ENCODE assay signal across 8 cellular contexts in genomic region chr10:68550747-68551411, GRCh38. TPM values are rescaled to one million over a fixed set of nuclear protein-coding genes. Genes with fewer than 3 reads are reported as not detected.
DNase-seq lines count a peak whose midpoint lies in the region; ATAC-seq and TF ChIP-seq lines count a peak whose summit lies in the region.

No MANE protein-coding gene starts in this region.

- H3K36me3 Mint-ChIP-seq in activated CD4-positive, alpha-beta T cell treated with anti-CD3 and anti-CD28 coated beads, Interleukin-2, amount 10 ng/mL, durations not matched to agents 7 days and 5 days (ENCODE audit: low read depth): no peaks in the 10 kb centered on the region
- H3K36me3 Mint-ChIP-seq in nephron progenitor cell (ENCODE audit: low read depth): no peaks in the 10 kb centered on the region

- POLR2A ChIA-PET in activated CD4-positive, alpha-beta T cell treated with anti-CD3 and anti-CD28 coated beads, Interleukin-2, amount 10 ng/mL, durations not matched to agents 7 days and 5 days (lab: Charles Lee): no interaction called here

- peak; percentile 72 for TF ChIP-seq CTCF in nephron progenitor cell (IDR thresholded peaks at IDR 0.05)

- DNase-seq in A172 (ENCODE audit: low spot score): peak; percentile 83
- peak; percentile 61 for DNase-seq in GDM1 (lab: John Stamatoyannopoulos, UW)
- peak; percentile 47 for DNase-seq in NCI-H226
- DNase-seq in activated CD4-positive, alpha-beta T cell treated with anti-CD3 and anti-CD28 coated beads, Interleukin-2, amount 10 ng/mL, durations not matched to agents 7 days and 5 days: peak; percentile 66
- DNase-seq in fibroblast of peridontal ligament (ENCODE audit: extremely low read depth): peak; percentile 88
- peak; percentile 46 for DNase-seq in nephron progenitor cell
- no peak for DNase-seq in HPDE6-E6E7 (ENCODE audit: extremely low spot score)

- CTCF ChIA-PET in activated CD4-positive, alpha-beta T cell treated with anti-CD3 and anti-CD28 coated beads, Interleukin-2, amount 10 ng/mL, durations not matched to agents 7 days and 5 days (lab: Charles Lee): interaction anchor here (0.6 to 2.7 kb wide), 7 partner anchors 9 to 276 kb away, joined by 3 to 20 read pairs (median 4); partner anchors contain the start of genes DNA2, STOX1 and TET1

- ATAC-seq in HG02884 (IDR thresholded peaks at IDR 0.05; ENCODE audit: unreplicated experiment): peak; percentile 57

- H3K4me1 Mint-ChIP-seq in activated CD4-positive, alpha-beta T cell treated with anti-CD3 and anti-CD28 coated beads, Interleukin-2, amount 10 ng/mL, durations not matched to agents 7 days and 5 days: peaks cover 4% of the 10 kb centered on the region
- peaks cover 30% of the 10 kb centered on the region for H3K4me1 Mint-ChIP-seq in nephron progenitor cell

- no peaks in the 10 kb centered on the region for H3K9me3 Mint-ChIP-seq in activated CD4-positive, alpha-beta T cell treated with anti-CD3 and anti-CD28 coated beads, Interleukin-2, amount 10 ng/mL, durations not matched to agents 7 days and 5 days
- H3K9me3 Mint-ChIP-seq in nephron progenitor cell: no peaks in the 10 kb centered on the region

- H3K27ac Mint-ChIP-seq in activated CD4-positive, alpha-beta T cell treated with anti-CD3 and anti-CD28 coated beads, Interleukin-2, amount 10 ng/mL, durations not matched to agents 7 days and 5 days: no peak overlapping the region
- no peak overlapping the region for H3K27ac Mint-ChIP-seq in nephron progenitor cell

- H3K4me3 Mint-ChIP-seq in activated CD4-positive, alpha-beta T cell treated with anti-CD3 and anti-CD28 coated beads, Interleukin-2, amount 10 ng/mL, durations not matched to agents 7 days and 5 days: no peak overlapping the region
- no peak overlapping the region for H3K4me3 Mint-ChIP-seq in nephron progenitor cell

- no peaks in the 10 kb centered on the region for H3K27me3 Mint-ChIP-seq in activated CD4-positive, alpha-beta T cell treated with anti-CD3 and anti-CD28 coated beads, Interleukin-2, amount 10 ng/mL, durations not matched to agents 7 days and 5 days
- H3K27me3 Mint-ChIP-seq in nephron progenitor cell (ENCODE audit: low read depth, poor library complexity): peaks cover 9% of the 10 kb centered on the region

RNA-seq across cellular contexts. Expression of gene TET1, which starts 9.3 kb away (rescaled TPM):
- 3.5 and 3.8 TPM in 2 replicates for total RNA-seq in A172 (2014; rRNA removed; shearing (Covaris generic))
- total RNA-seq in activated CD4-positive, alpha-beta T cell treated with anti-CD3 and anti-CD28 coated beads, Interleukin-2, amount 10 ng/mL, durations not matched to agents 7 days and 5 days: 1 to 10 TPM; 3.0 to 3.7 TPM

RNA-seq across cellular contexts. Expression of gene SLC25A16, which starts 23.6 kb away (rescaled TPM):
- total RNA-seq in A172 (2014; rRNA removed; shearing (Covaris generic)): 14.2 and 27.3 TPM in 2 replicates
- total RNA-seq in activated CD4-positive, alpha-beta T cell treated with anti-CD3 and anti-CD28 coated beads, Interleukin-2, amount 10 ng/mL, durations not matched to agents 7 days and 5 days: 10 to 100 TPM; 19.8 to 26.4 TPM
